Comparison of ENCODE assay signal across 9 cellular contexts in genomic region chr2:97935719-97936161, GRCh38.
DNase-seq lines count a peak whose midpoint lies in the region; ATAC-seq and TF ChIP-seq lines count a peak whose summit lies in the region.
"Had no signal": no experiment of that assay in that cellular context is flagged by ENCODE, and none has a peak within 500 bp of the region (broad histone marks: within the 10 kb centered on the region; RNA-seq: fewer than 3 reads in every experiment).

No MANE protein-coding gene starts in this region.

- ATAC-seq in GM19395 (IDR thresholded peaks at IDR 0.05; ENCODE audit: unreplicated experiment) = peak; percentile 6
- no peak for ATAC-seq in GM18873 (IDR thresholded peaks at IDR 0.05; ENCODE audit: low FRiP score, unreplicated experiment)

- H3K9me3 Mint-ChIP-seq in brain = peaks cover 18 to 39% (median 37%) of the 10 kb centered on the region in 5 experiments

- peak overlapping the region; percentile 28 to 76 (median 46) for H3K4me3 Mint-ChIP-seq in brain

- H3K36me3 ChIP-seq in thyroid gland = no peaks in the 10 kb centered on the region
- no peaks in the 10 kb centered on the region for H3K36me3 ChIP-seq in effector memory CD4-positive, alpha-beta T cell (ENCODE audit: control insufficient read depth, insufficient read depth, low read length)

- H3K27me3 Mint-ChIP-seq in brain = no peaks in the 10 kb centered on the region

- H3K27ac ChIP-seq in thyroid gland = no peak overlapping the region
- no peak overlapping the region for H3K27ac ChIP-seq in effector memory CD4-positive, alpha-beta T cell (ENCODE audit: insufficient read depth, low read length, poor library complexity, severe bottlenecking)
- H3K27ac ChIP-seq: SK-N-MC had no signal

- H3K27me3 ChIP-seq in thyroid gland = no peaks in the 10 kb centered on the region
- no peaks in the 10 kb centered on the region for H3K27me3 ChIP-seq in effector memory CD4-positive, alpha-beta T cell (replicated peaks; ENCODE audit: control insufficient read depth, insufficient read depth, low read length, poor library complexity, severe bottlenecking)

- peak; percentile 7 for DNase-seq in HS-27A (ENCODE audit: low read depth)
- peak; percentile 20 for DNase-seq in pons (ENCODE audit: low spot score)
- no peak for DNase-seq in thyroid gland
- DNase-seq in NCI-H1694 (lab: John Stamatoyannopoulos, UW) = no peak
- no peak for DNase-seq in effector memory CD4-positive, alpha-beta T cell

- H3K4me1 ChIP-seq in thyroid gland = peaks cover 19 to 21% of the 10 kb centered on the region in 2 donors
- H3K4me1 ChIP-seq in effector memory CD4-positive, alpha-beta T cell (ENCODE audit: control insufficient read depth, insufficient read depth, low read length, poor library complexity, severe bottlenecking) = no peaks in the 10 kb centered on the region

- no peak overlapping the region for H3K4me3 ChIP-seq in thyroid gland (replicated peaks in 1 of 3)
- no peak overlapping the region for H3K4me3 ChIP-seq in effector memory CD4-positive, alpha-beta T cell (ENCODE audit: insufficient read depth, low read depth, low read length, poor library complexity, severe bottlenecking)
- H3K4me3 ChIP-seq: SK-N-MC had no signal

- no peak for TF ChIP-seq POLR2A in thyroid gland (IDR thresholded peaks at IDR 0.05)

- no peaks in the 10 kb centered on the region for H3K9me3 ChIP-seq in thyroid gland
- no peaks in the 10 kb centered on the region for H3K9me3 ChIP-seq in effector memory CD4-positive, alpha-beta T cell (ENCODE audit: control insufficient read depth, low read length)

- peak overlapping the region in 4 of 5 experiments; percentile 16 to 86 (median 82) for H3K27ac Mint-ChIP-seq in brain

- TF ChIP-seq CTCF in brain (conservative IDR thresholded peaks at IDR 0.05) (no peak), thyroid gland (IDR thresholded peaks at IDR 0.05) (no peak)

- peaks cover 69% of the 10 kb centered on the region for H3K4me1 Mint-ChIP-seq in brain

- H3K36me3 Mint-ChIP-seq in brain = peaks cover 35% of the 10 kb centered on the region

- WGBS in thyroid gland, 2 donors = 31 to 36% methylated on average over 2 of the region's 2 CpGs

- intact Hi-C loops in thyroid gland (cut with DNase I) = no loop called here

Comparison
In these comparisons a context has a peak if more than half of its experiments do, and no peak if none do; other contexts are left out.
1. DNase-seq: peak in HS-27A (single experiment) and pons (single experiment); none in thyroid gland (0 of 2), NCI-H1694 (single experiment) and effector memory CD4-positive, alpha-beta T cell (0 of 3).